29 cellular contexts compared by ENCODE assay signal in genomic region chr5:13763719-13764118, GRCh38.
"Had no signal": no experiment of that assay in that cellular context is flagged by ENCODE, and none has a peak within 500 bp of the region (broad histone marks: within the 10 kb centered on the region; RNA-seq: fewer than 3 reads in every experiment).

No MANE protein-coding gene starts in this region.

- H3K4me1 ChIP-seq: adrenal gland, body of pancreas, esophagus muscularis mucosa, foreskin keratinocyte, gastrocnemius medialis had no signal

- H3K27ac ChIP-seq: adrenal gland, body of pancreas, esophagus muscularis mucosa, foreskin keratinocyte, gastrocnemius medialis had no signal

- H3K4me3 ChIP-seq: adrenal gland, body of pancreas, esophagus muscularis mucosa, gastrocnemius medialis had no signal

- DNase-seq: activated CD4-positive, alpha-beta memory T cell treated with anti-CD3 and anti-CD28 coated beads for 36 hours; activated CD4-positive, alpha-beta T cell treated with anti-CD3 and anti-CD28 coated beads for 36 hours; activated CD4-positive, alpha-beta T cell treated with anti-CD3 and anti-CD28 coated beads, Interleukin-2, amount 10 ng/mL, durations not matched to agents 24 days and 14 days; activated CD4-positive, CD25-positive, alpha-beta regulatory T cell; activated CD4-positive, CD25-positive, alpha-beta regulatory T cell treated with anti-CD3 and anti-CD28 coated beads, Interleukin-2, amount 50 U/mL, for 72 hours; activated CD8-positive, alpha-beta memory T cell treated with anti-CD3 and anti-CD28 coated beads, Interleukin-2, amount 10 ng/mL, durations not matched to agents 7 days and 5 days; activated CD8-positive, alpha-beta memory T cell treated with anti-CD3 and anti-CD28 coated beads, Interleukin-2, amount 50 U/mL, for 4 hours; activated CD8-positive, alpha-beta T cell treated with anti-CD3 and anti-CD28 coated beads, Interleukin-2, amount 10 ng/mL, durations not matched to agents 7 days and 5 days; activated effector memory CD4-positive, alpha-beta T cell treated with anti-CD3 and anti-CD28 coated beads, Interleukin-2, amount 50 U/mL, for 16 hours; activated naive CD4-positive, alpha-beta T cell treated with anti-CD3 and anti-CD28 coated beads for 36 hours; activated naive CD8-positive, alpha-beta T cell treated with anti-CD3 and anti-CD28 coated beads for 36 hours; activated naive CD8-positive, alpha-beta T cell treated with anti-CD3 and anti-CD28 coated beads, Interleukin-2, amount 50 U/mL, for 24 hours; activated T-cell treated with anti-CD3 and anti-CD28 coated beads, Interleukin-2, amount 50 U/mL, for 1 hour; activated T-cell treated with anti-CD3 and anti-CD28 coated beads, Interleukin-2, amount 50 U/mL, for 48 hours; adrenal gland; amygdala; aorta; body of pancreas; caudate nucleus; cortex of kidney; dermis blood vessel endothelial cell; effector CD4-positive, alpha-beta T cell; effector memory CD8-positive, alpha-beta T cell; erythroblast; foreskin keratinocyte; gastrocnemius medialis; glutamatergic neuron; T-helper 2 cell had no signal

- ATAC-seq: activated CD4-positive, alpha-beta T cell treated with anti-CD3 and anti-CD28 coated beads for 36 hours; activated CD8-positive, alpha-beta memory T cell treated with anti-CD3 and anti-CD28 coated beads, Interleukin-2, amount 10 ng/mL, durations not matched to agents 7 days and 5 days; activated CD8-positive, alpha-beta T cell treated with anti-CD3 and anti-CD28 coated beads, Interleukin-2, amount 10 ng/mL, durations not matched to agents 7 days and 5 days; activated naive CD8-positive, alpha-beta T cell treated with anti-CD3 and anti-CD28 coated beads, Interleukin-2, amount 50 U/mL, for 24 hours; body of pancreas; effector memory CD8-positive, alpha-beta T cell; foreskin keratinocyte; gastrocnemius medialis had no signal

- H3K9me3 ChIP-seq: adrenal gland, body of pancreas, esophagus muscularis mucosa, gastrocnemius medialis had no signal

- H3K27me3 ChIP-seq: adrenal gland, body of pancreas, esophagus muscularis mucosa, foreskin keratinocyte, gastrocnemius medialis had no signal

- H3K36me3 ChIP-seq: adrenal gland, esophagus muscularis mucosa, gastrocnemius medialis had no signal
